ENCODE assay signal across 11 cellular contexts in the genomic region with DNA sequence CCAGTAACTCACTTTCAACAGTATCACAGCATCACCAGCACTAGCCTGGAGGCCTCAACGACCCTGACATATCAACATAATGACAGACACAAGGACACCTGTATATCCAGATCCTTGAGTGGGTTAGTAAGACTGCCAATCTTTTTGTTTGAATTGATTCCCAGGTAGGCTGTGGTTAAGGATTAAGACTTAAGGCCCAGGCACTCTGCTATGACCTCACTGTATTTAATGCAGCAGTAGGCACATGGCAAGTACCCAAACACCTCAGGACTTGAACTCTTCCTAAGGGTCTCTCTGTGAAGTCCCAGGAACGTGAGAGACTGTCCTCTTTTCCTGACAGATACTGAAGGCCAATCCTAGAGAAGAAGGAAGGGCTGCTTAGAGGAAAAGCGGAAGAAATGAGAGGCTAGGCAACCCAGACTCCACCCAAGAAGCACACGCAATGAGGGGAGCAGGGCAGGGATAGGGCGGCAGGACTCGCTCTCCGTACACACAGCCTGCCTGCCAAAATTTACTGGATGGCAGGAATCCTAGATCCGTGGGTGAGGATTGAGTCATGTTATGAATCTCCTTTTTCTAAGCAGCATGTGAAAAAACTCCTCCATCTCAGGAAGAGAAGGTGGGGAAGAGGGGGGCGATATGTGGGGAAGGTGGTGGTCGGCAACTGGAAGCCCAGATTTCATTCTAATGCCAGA.
A peak's percentile ranks its signal among the peaks of the same experiment; 100 is the strongest.
DNase-seq lines count a peak whose midpoint lies in the region; ATAC-seq, FAIRE-seq and TF ChIP-seq lines count a peak whose summit lies in the region.
"Had no signal": no experiment of that assay in that cellular context is flagged by ENCODE, and none has a peak within 500 bp of the region (broad histone marks: within the 10 kb centered on the region; RNA-seq: fewer than 3 reads in every experiment).

No MANE protein-coding gene starts in this region.

- TF ChIP-seq CTCF in brain (conservative IDR thresholded peaks at IDR 0.05) (no peak), keratinocyte (optimal IDR thresholded peaks at IDR 0.05 in 1 of 3, IDR thresholded peaks at IDR 0.05 in 1 of 3, conservative IDR thresholded peaks at IDR 0.05 in 1 of 3; ENCODE audit: extremely low read depth in 1 of 3, insufficient read depth in 2 of 3, low read length in 3 of 3) (no peak), spleen (IDR thresholded peaks at IDR 0.05 in 8 of 11, conservative IDR thresholded peaks at IDR 0.05 in 3 of 11) (no peak)

- no peaks in the 10 kb centered on the region for H3K27me3 Mint-ChIP-seq in brain

- peak overlapping the region; percentile 7 for H3K9ac ChIP-seq in keratinocyte (ENCODE audit: control insufficient read depth, extremely low read depth, insufficient read depth, low read length)

- dilution Hi-C loops in keratinocyte (cut with MboI; ENCODE audit: extremely low pct_ligation_motif_present, low sequenced_read_pairs): no loop called here

- DNase-seq in HCEC 1CT (peak; percentile 75), keratinocyte (ENCODE audit: low read depth, low spot score) (no peak), spleen (no peak), NCI-H2196 (lab: John Stamatoyannopoulos, UW; ENCODE audit: unreplicated experiment) (no peak)
- DNase-seq: activated CD4-positive, alpha-beta T cell treated with anti-CD3 and anti-CD28 coated beads for 36 hours; immature natural killer cell had no signal

- 65 to 83% (median 73%) methylated on average over 10 of the region's 10 CpGs for WGBS in spleen, 5 donors

- intact Hi-C loops in spleen (cut with DNase I; ENCODE audit: low total_unique reads): no loop called here

- no peaks in the 10 kb centered on the region for H3K36me3 Mint-ChIP-seq in brain

- H3K27ac ChIP-seq in keratinocyte (ENCODE audit: control insufficient read depth, insufficient read depth, low read length): peak overlapping the region; percentile 42
- H3K27ac ChIP-seq in spleen: peak overlapping the region in 5 of 8 donors; percentile 9 to 44 (median 32)

- H3K4me2 ChIP-seq in keratinocyte (ENCODE audit: control insufficient read depth, extremely low read depth, insufficient read depth, low read depth, low read length): peak overlapping the region; percentile 60

- H3K4me3 ChIP-seq in keratinocyte (ENCODE audit: control insufficient read depth in 2 of 3, extremely low read depth in 1 of 3, insufficient read depth in 2 of 3, low read depth in 1 of 3, low read length in 3 of 3): no peak overlapping the region
- H3K4me3 ChIP-seq in spleen: no peak overlapping the region
- H3K4me3 ChIP-seq: K562 had no signal

- H3K9me3 ChIP-seq in keratinocyte (ENCODE audit: control insufficient read depth, low read depth, low read length) (no peaks in the 10 kb centered on the region), spleen (no peaks in the 10 kb centered on the region)

- no peaks in the 10 kb centered on the region for H3K9me3 Mint-ChIP-seq in brain
- H3K9me3 Mint-ChIP-seq: immature natural killer cell had no signal

- H3K9me1 ChIP-seq in keratinocyte (ENCODE audit: control insufficient read depth, extremely low read depth, insufficient read depth, low read length): no peaks in the 10 kb centered on the region

- H3K27me3 ChIP-seq in keratinocyte (ENCODE audit: control insufficient read depth, extremely low read depth, insufficient read depth, low read length) (no peaks in the 10 kb centered on the region), spleen (replicated peaks in 1 of 7) (no peaks in the 10 kb centered on the region)

- peak overlapping the region; percentile 41 to 77 (median 73) for H3K4me3 Mint-ChIP-seq in brain
- H3K4me3 Mint-ChIP-seq: activated CD4-positive, alpha-beta T cell treated with anti-CD3 and anti-CD28 coated beads for 36 hours; immature natural killer cell had no signal

- H4K20me1 ChIP-seq in keratinocyte (ENCODE audit: control insufficient read depth, extremely low read depth, insufficient read depth, low read length): no peaks in the 10 kb centered on the region

- H3K27ac Mint-ChIP-seq in brain: peak overlapping the region; percentile 96 to 99 (median 98)
- H3K27ac Mint-ChIP-seq: activated CD4-positive, alpha-beta T cell treated with anti-CD3 and anti-CD28 coated beads for 36 hours; immature natural killer cell had no signal

- ATAC-seq in HG02885 (IDR thresholded peaks at IDR 0.05; ENCODE audit: poor library complexity, unreplicated experiment): no peak
- ATAC-seq in GM21737 (IDR thresholded peaks at IDR 0.05; ENCODE audit: unreplicated experiment): no peak
- ATAC-seq in HG03039 (IDR thresholded peaks at IDR 0.05; ENCODE audit: unreplicated experiment): no peak
- ATAC-seq: activated CD4-positive, alpha-beta T cell treated with anti-CD3 and anti-CD28 coated beads for 36 hours; K562 had no signal

- no peaks in the 10 kb centered on the region for H3K79me2 ChIP-seq in keratinocyte (ENCODE audit: control insufficient read depth, insufficient read depth, low read length)

- no peak for TF ChIP-seq POLR2A in spleen (IDR thresholded peaks at IDR 0.05)

- peaks cover 0 to 2% of the 10 kb centered on the region in 2 experiments for H3K36me3 ChIP-seq in keratinocyte (ENCODE audit: control insufficient read depth in 2 of 2, extremely low read depth in 1 of 2, insufficient read depth in 2 of 2, low read length in 2 of 2)
- H3K36me3 ChIP-seq in spleen: peaks cover 0 to 7% (median 0%) of the 10 kb centered on the region in 6 donors

- FAIRE-seq in keratinocyte (lab: Jason Lieb, UNC): peak; percentile 77
- FAIRE-seq: K562 had no signal

- peaks cover 17% of the 10 kb centered on the region for H3K4me1 ChIP-seq in keratinocyte (ENCODE audit: control insufficient read depth, extremely low read depth, insufficient read depth, low read length)
- H3K4me1 ChIP-seq in spleen: peaks cover 0 to 12% (median 0%) of the 10 kb centered on the region in 6 donors

- H2AFZ ChIP-seq in keratinocyte (ENCODE audit: control insufficient read depth, low read length): peak overlapping the region; percentile 75

- peaks cover 90% of the 10 kb centered on the region for H3K4me1 Mint-ChIP-seq in brain
- H3K4me1 Mint-ChIP-seq: activated CD4-positive, alpha-beta T cell treated with anti-CD3 and anti-CD28 coated beads for 36 hours; immature natural killer cell had no signal
